Comparison of ENCODE assay signal across 1 cellular context in genomic region chr6:37049990-37050853, GRCh38.
TF ChIP-seq lines count a peak whose summit lies in the region.

No MANE protein-coding gene starts in this region.

TF ChIP-seq in K562, 482 proteins besides CTCF, POLR2A, EP300 and RAD21 (continued from another document and continues in another):
- TF ChIP-seq ZNF512 (tag; IDR thresholded peaks at IDR 0.05) (no peak), ZBTB7A (IDR thresholded peaks at IDR 0.05; ENCODE audit: borderline replicate concordance, control insufficient read depth, low read depth, low read length) (peak; percentile 96; the same call in 1 of the 2 replicates), TFE3 (CRISPR knock-in tag; IDR thresholded peaks at IDR 0.05) (no peak), MLLT1 (IDR thresholded peaks at IDR 0.05) (peak in 1 of 2 experiments; percentile 90; a peak in 3 of 4 replicates), HDGF (IDR thresholded peaks at IDR 0.05) (peak; percentile 94; the same call in 1 of the 2 replicates), BRF1 (IDR thresholded peaks at IDR 0.05; ENCODE audit: borderline replicate concordance, extremely low read depth, insufficient read length) (no peak), ZNF253 (CRISPR knock-in tag; conservative IDR thresholded peaks at IDR 0.05) (no peak), ZNF609 (CRISPR knock-in tag; IDR thresholded peaks at IDR 0.05; ENCODE audit: borderline replicate concordance) (no peak), RBM34 (IDR thresholded peaks at IDR 0.05; ENCODE audit: borderline replicate concordance, insufficient read depth, low read length) (no peak), ZNF644 (tag; IDR thresholded peaks at IDR 0.05; ENCODE audit: low read depth) (peak; percentile 85), HDAC2 (IDR thresholded peaks at IDR 0.05) (peak; percentile 84), POLR3G (IDR thresholded peaks at IDR 0.05; ENCODE audit: extremely low read depth, insufficient read length, insufficient replicate concordance) (no peak), OTX1 (CRISPR knock-in tag; IDR thresholded peaks at IDR 0.05) (peak; percentile 40; the same call in 1 of the 2 replicates), NFE2 (IDR thresholded peaks at IDR 0.05; ENCODE audit: low read depth) (0 out of 2 replicates have a peak, but pooled peaks have one; percentile 39), RUNX1 (IDR thresholded peaks at IDR 0.05; ENCODE audit: low read depth) (peak; percentile 78; the same call in 1 of the 2 replicates), NR2C1 (IDR thresholded peaks at IDR 0.05) (peak; percentile 61), NR2C1 (tag; IDR thresholded peaks at IDR 0.05) (peak; percentile 73), PHF21A (IDR thresholded peaks at IDR 0.05; ENCODE audit: borderline replicate concordance, low read depth) (0 out of 2 replicates have a peak, but pooled peaks have one; percentile 46), STAT6 (CRISPR knock-in tag; IDR thresholded peaks at IDR 0.05) (no peak), SREBF2 (CRISPR knock-in tag; IDR thresholded peaks at IDR 0.05) (no peak), FOXA1 (IDR thresholded peaks at IDR 0.05; ENCODE audit: borderline replicate concordance) (no peak), PHF20 (IDR thresholded peaks at IDR 0.05; ENCODE audit: partially characterized antibody) (no peak), THRB (CRISPR knock-in tag; conservative IDR thresholded peaks at IDR 0.05) (no peak), ZNF184 (CRISPR knock-in tag; IDR thresholded peaks at IDR 0.05) (no peak), CEBPB (tag; IDR thresholded peaks at IDR 0.05) (no peak), ATF1 (CRISPR knock-in tag; IDR thresholded peaks at IDR 0.05) (no peak), ATF1 (tag; IDR thresholded peaks at IDR 0.05) (no peak), ZKSCAN1 (IDR thresholded peaks at IDR 0.05; ENCODE audit: low read depth, low read length) (peak; percentile 84), ETV5 (CRISPR knock-in tag; IDR thresholded peaks at IDR 0.05; ENCODE audit: low read depth) (peak; percentile 98), RCOR1 (IDR thresholded peaks at IDR 0.05; ENCODE audit: borderline replicate concordance in 1 of 2, low read depth in 2 of 2, low read length in 2 of 2) (peak; percentile 63 to 84; a peak in 3 of 4 replicates), ZNF23 (CRISPR knock-in tag; IDR thresholded peaks at IDR 0.05) (no peak; the same call in 1 of the 2 replicates), ZFP91 (CRISPR knock-in tag; IDR thresholded peaks at IDR 0.05) (no peak), DACH1 (IDR thresholded peaks at IDR 0.05; ENCODE audit: partially characterized antibody) (no peak), ERF (CRISPR knock-in tag; IDR thresholded peaks at IDR 0.05) (no peak; the same call in none of the 2 replicates), HDAC8 (tag; IDR thresholded peaks at IDR 0.05) (peak; percentile 78; the same call in 1 of the 2 replicates), NR4A1 (CRISPR knock-in tag; IDR thresholded peaks at IDR 0.05) (no peak; the same call in 1 of the 2 replicates), NR4A1 (tag; IDR thresholded peaks at IDR 0.05) (peak; percentile 91), GABPB1 (CRISPR knock-in tag; IDR thresholded peaks at IDR 0.05) (peak; percentile 35; the same call in 1 of the 2 replicates), PKNOX1 (IDR thresholded peaks at IDR 0.05) (0 out of 2 replicates have a peak, but pooled peaks have one; percentile 34), MAX (CRISPR knock-in tag; IDR thresholded peaks at IDR 0.05) (peak; percentile 92; the same call in 1 of the 2 replicates), HDAC6 (IDR thresholded peaks at IDR 0.05; ENCODE audit: low read depth, low read length) (no peak), MBD2 (IDR thresholded peaks at IDR 0.05; ENCODE audit: borderline replicate concordance, low read depth) (peak; percentile 45; the same call in 1 of the 2 replicates), SREBF1 (IDR thresholded peaks at IDR 0.05; ENCODE audit: borderline replicate concordance, low read depth, low read length) (0 out of 2 replicates have a peak, but pooled peaks have one; percentile 29), ZNF830 (CRISPR knock-in tag; IDR thresholded peaks at IDR 0.05) (peak; percentile 85; the same call in 1 of the 2 replicates), ZNF280A (IDR thresholded peaks at IDR 0.05; ENCODE audit: low read depth, partially characterized antibody) (no peak), ZKSCAN3 (CRISPR knock-in tag; IDR thresholded peaks at IDR 0.05) (no peak), CBFA2T2 (conservative IDR thresholded peaks at IDR 0.05) (peak; percentile 51), ZNF780A (CRISPR knock-in tag; IDR thresholded peaks at IDR 0.05) (no peak; the same call in 1 of the 2 replicates)
